ENCODE assay signal across 17 cellular contexts in genomic region chr16:77918792-77919707, GRCh38.
DNase-seq lines count a peak whose midpoint lies in the region; ATAC-seq and TF ChIP-seq lines count a peak whose summit lies in the region.
"Had no signal": no experiment of that assay in that cellular context is flagged by ENCODE, and none has a peak within 500 bp of the region (broad histone marks: within the 10 kb centered on the region; RNA-seq: fewer than 3 reads in every experiment).

No MANE protein-coding gene starts in this region.

- H3K9me3 Mint-ChIP-seq in brain = peaks cover 0 to 4% (median 0%) of the 10 kb centered on the region in 5 experiments
- H3K9me3 Mint-ChIP-seq: activated T-helper 1 cell treated with anti-CD3 and anti-CD28 coated beads, Interleukin-12 subunit alpha, Interleukin-12 subunit beta, Interleukin-2, Interleukin-4 antibody, amounts not matched to agents 30 ng/mL and 10 ng/mL and 1 ng/mL, durations not matched to agents 14 hours and 24 hours and 36 hours; natural killer cell treated with Interleukin-12 subunit alpha and Interleukin-12 subunit beta and Interleukin-15 and Interleukin-18, amount 100 ng/mL, for 72 hours had no signal

- peaks cover 3% of the 10 kb centered on the region for H3K27me3 Mint-ChIP-seq in brain

- WGBS in mesodermal cell (ENCODE audit: insufficient coverage in 2 of 2), 2 experiments = 86% methylated on average over 4 to 5 of the region's 8 CpGs

- H3K36me3 ChIP-seq in mesodermal cell (ENCODE audit: control insufficient read depth, insufficient read depth, low read length) = no peaks in the 10 kb centered on the region
- H3K36me3 ChIP-seq: cardiac muscle cell, uterus had no signal

- DNase-seq in COLO668 (lab: John Stamatoyannopoulos, UW; ENCODE audit: unreplicated experiment) (peak; percentile 29), NCI-H2029 treated with DMSO at 0.1 percent for 48 hours (lab: John Stamatoyannopoulos, UW) (peak; percentile 16), glomerular visceral epithelial cell (ENCODE audit: extremely low spot score) (no peak), inferior parietal cortex (ENCODE audit: extremely low spot score) (no peak)
- DNase-seq in activated CD4-positive, CD25-positive, alpha-beta regulatory T cell (lab: John Stamatoyannopoulos, UW) = no peak
- DNase-seq: EL, Kasumi-1, uterus had no signal

- no peaks in the 10 kb centered on the region for H3K9me3 ChIP-seq in mesodermal cell (ENCODE audit: control insufficient read depth, low read length)
- H3K9me3 ChIP-seq: uterus had no signal

- peak overlapping the region; percentile 13 to 91 (median 25) for H3K27ac Mint-ChIP-seq in brain
- H3K27ac Mint-ChIP-seq: activated T-helper 1 cell treated with anti-CD3 and anti-CD28 coated beads, Interleukin-12 subunit alpha, Interleukin-12 subunit beta, Interleukin-2, Interleukin-4 antibody, amounts not matched to agents 30 ng/mL and 10 ng/mL and 1 ng/mL, durations not matched to agents 14 hours and 24 hours and 36 hours; B cell; natural killer cell treated with Interleukin-12 subunit alpha and Interleukin-12 subunit beta and Interleukin-15 and Interleukin-18, amount 100 ng/mL, for 72 hours had no signal

- no peak for TF ChIP-seq CTCF in brain (conservative IDR thresholded peaks at IDR 0.05)

- H3K4me1 Mint-ChIP-seq in brain = peaks cover 89% of the 10 kb centered on the region
- H3K4me1 Mint-ChIP-seq: B cell had no signal

- H3K4me3 Mint-ChIP-seq in brain = peak overlapping the region in 3 of 5 experiments; percentile 17 to 33 (median 22)
- H3K4me3 Mint-ChIP-seq: activated T-helper 1 cell treated with anti-CD3 and anti-CD28 coated beads, Interleukin-12 subunit alpha, Interleukin-12 subunit beta, Interleukin-2, Interleukin-4 antibody, amounts not matched to agents 30 ng/mL and 10 ng/mL and 1 ng/mL, durations not matched to agents 14 hours and 24 hours and 36 hours; B cell; natural killer cell treated with Interleukin-12 subunit alpha and Interleukin-12 subunit beta and Interleukin-15 and Interleukin-18, amount 100 ng/mL, for 72 hours had no signal

- peaks cover 25% of the 10 kb centered on the region for H3K4me1 ChIP-seq in mesodermal cell (ENCODE audit: control insufficient read depth, insufficient read depth, low read length, poor library complexity, severe bottlenecking)
- H3K4me1 ChIP-seq: uterus had no signal

- ATAC-seq in GM18868 (IDR thresholded peaks at IDR 0.05; ENCODE audit: unreplicated experiment) = no peak
- ATAC-seq: activated CD4-positive, CD25-positive, alpha-beta regulatory T cell treated with anti-CD3 and anti-CD28 coated beads, Interleukin-2, amount 50 U/mL, for 24 hours; natural killer cell treated with Interleukin-12 subunit alpha and Interleukin-12 subunit beta and Interleukin-15 and Interleukin-18, amount 100 ng/mL, for 72 hours had no signal

- no peaks in the 10 kb centered on the region for H3K36me3 Mint-ChIP-seq in brain
- H3K36me3 Mint-ChIP-seq: natural killer cell treated with Interleukin-12 subunit alpha and Interleukin-12 subunit beta and Interleukin-15 and Interleukin-18, amount 100 ng/mL, for 72 hours had no signal

- H3K27ac ChIP-seq in mesodermal cell (ENCODE audit: low read depth, low read length, severe bottlenecking) = peak overlapping the region; percentile 50
- H3K27ac ChIP-seq: cardiac muscle cell, SK-N-MC, uterus had no signal

- no peak overlapping the region for H3K4me3 ChIP-seq in mesodermal cell (ENCODE audit: extremely low read depth, insufficient read depth, low read length, poor library complexity, severe bottlenecking)
- H3K4me3 ChIP-seq: cardiac muscle cell, SK-N-MC, uterus had no signal

Comparison
In these comparisons a context has a peak if more than half of its experiments do, and no peak if none do; other contexts are left out.
1. DNase-seq: peak in COLO668 (single experiment) and NCI-H2029 treated with DMSO at 0.1 percent for 48 hours (single experiment); none in glomerular visceral epithelial cell (single experiment), inferior parietal cortex (single experiment) and activated CD4-positive, CD25-positive, alpha-beta regulatory T cell (0 of 4).